26 cellular contexts compared by ENCODE assay signal in genomic region chr11:1682225-1682901, GRCh38. TPM values are rescaled to one million over a fixed set of nuclear protein-coding genes. Genes with fewer than 3 reads are reported as not detected.
A peak's percentile ranks its signal among the peaks of the same experiment; 100 is the strongest.
DNase-seq lines count a peak whose midpoint lies in the region; ATAC-seq and TF ChIP-seq lines count a peak whose summit lies in the region.
"Had no signal": no experiment of that assay in that cellular context is flagged by ENCODE, and none has a peak within 500 bp of the region (broad histone marks: within the 10 kb centered on the region; RNA-seq: fewer than 3 reads in every experiment).

No MANE protein-coding gene starts in this region.

- in situ Hi-C loops in G401 (cut with HindIII; ENCODE audit: low sequenced_read_pairs), result no loop called here

- H3K4me3 ChIP-seq in Peyer's patch, result no peak overlapping the region
- H3K4me3 ChIP-seq in left lung, result no peak overlapping the region
- H3K4me3 ChIP-seq in osteoblast (ENCODE audit: insufficient read depth, low read length), result no peak overlapping the region

- no peak for TF ChIP-seq CTCF in Peyer's patch (IDR thresholded peaks at IDR 0.05)
- TF ChIP-seq CTCF in left lung (IDR thresholded peaks at IDR 0.05), result no peak
- TF ChIP-seq CTCF in osteoblast (IDR thresholded peaks at IDR 0.05; ENCODE audit: extremely low read depth, low read depth, low read length), result no peak

- H4K20me1 ChIP-seq in osteoblast (ENCODE audit: insufficient read depth, low read length), result no peaks in the 10 kb centered on the region

- H3K4me1 ChIP-seq in Peyer's patch (no peaks in the 10 kb centered on the region), left lung (no peaks in the 10 kb centered on the region), osteoblast (ENCODE audit: insufficient read depth, low read length) (no peaks in the 10 kb centered on the region)

- no peak for TF ChIP-seq POLR2A in Peyer's patch (IDR thresholded peaks at IDR 0.05)

- H2AFZ ChIP-seq in osteoblast (ENCODE audit: low read length), result no peak overlapping the region

- H3K36me3 ChIP-seq in Peyer's patch, result no peaks in the 10 kb centered on the region
- H3K36me3 ChIP-seq in left lung, result no peaks in the 10 kb centered on the region
- no peaks in the 10 kb centered on the region for H3K36me3 ChIP-seq in osteoblast (ENCODE audit: insufficient read depth, low read length)

- no peaks in the 10 kb centered on the region for H3K79me2 ChIP-seq in osteoblast (ENCODE audit: insufficient read depth, low read length)

- ATAC-seq in left lung (peak; percentile 42), HG03097 (IDR thresholded peaks at IDR 0.05; ENCODE audit: low FRiP score, unreplicated experiment) (no peak)
- ATAC-seq: activated naive CD4-positive, alpha-beta T cell treated with anti-CD3 and anti-CD28 coated beads, Interleukin-2, amount 50 U/mL, for 72 hours; stimulated activated memory B cell treated with anti-CD40 and anti-IgM and Interleukin-4, amounts not matched to agents 10 μg/mL and 1 μg/mL and 100 μg/mL, for 72 hours had no signal

- intact Hi-C loops in left lung (cut with DNase I), result no loop called here

- H3K27me3 ChIP-seq in Peyer's patch (no peaks in the 10 kb centered on the region), left lung (peaks cover 0 to 30% of the 10 kb centered on the region in 2 donors), osteoblast (ENCODE audit: insufficient read depth, low read length) (peaks cover 2% of the 10 kb centered on the region)

- no peak overlapping the region for H3K4me2 ChIP-seq in osteoblast (ENCODE audit: insufficient read depth, low read length)

- H3K9me3 ChIP-seq in Peyer's patch (no peaks in the 10 kb centered on the region), left lung (no peaks in the 10 kb centered on the region), osteoblast (ENCODE audit: low read depth, low read length) (no peaks in the 10 kb centered on the region)

- no peak overlapping the region for H3K27ac ChIP-seq in Peyer's patch
- H3K27ac ChIP-seq in left lung, result no peak overlapping the region
- no peak overlapping the region for H3K27ac ChIP-seq in osteoblast (ENCODE audit: low read depth, low read length)
- H3K27ac ChIP-seq: C4-2B, HL-60 had no signal

- DNase-seq in DMS153 (lab: John Stamatoyannopoulos, UW), result peak; percentile 50
- peak in 2 of 3 donors; percentile 4 to 38 for DNase-seq in Peyer's patch
- no peak for DNase-seq in left lung
- DNase-seq in osteoblast (ENCODE audit: insufficient read length, low spot score, missing footprints), result peak; percentile 59
- no peak for DNase-seq in G401 (ENCODE audit: low spot score)
- DNase-seq in nucleus accumbens (lab: John Stamatoyannopoulos, UW), result no peak
- DNase-seq in NCI-H1694 (lab: John Stamatoyannopoulos, UW), result no peak
- DNase-seq: Calu3; effector CD8-positive, alpha-beta T cell; Kasumi-1; MV-4-11; NCI-H1694 treated with DMSO at 0.1 percent for 48 hours; NCI-H526; stimulated activated CD4-positive, alpha-beta T cell treated with anti-CD3 and anti-CD28 coated beads, Interleukin-4, amount 100 ng/mL, for 4 hours; substantia nigra; SW 1271; T-helper 9 cell had no signal

RNA-seq across cellular contexts. Expression of gene KRTAP5-6, which starts 14.6 kb away (rescaled TPM):
- not detected for total RNA-seq in Peyer's patch
- not detected for total RNA-seq in left lung
- total RNA-seq in osteoblast, result not detected in 2 replicates
- total RNA-seq in G401 (2014; rRNA removed; shearing (Covaris generic)), result not detected in 2 replicates
- total RNA-seq: activated naive CD4-positive, alpha-beta T cell treated with anti-CD3 and anti-CD28 coated beads, Interleukin-2, amount 50 U/mL, for 72 hours; bronchial epithelial cell; Calu3; fibroblast of villous mesenchyme; kidney epithelial cell; omental fat pad had no signal

RNA-seq across cellular contexts. Expression of gene KRTAP5-5, which starts 52.8 kb away (rescaled TPM):
- total RNA-seq in Peyer's patch, result not detected
- not detected for total RNA-seq in left lung
- total RNA-seq in osteoblast, result not detected in 2 replicates
- total RNA-seq in G401 (2014; rRNA removed; shearing (Covaris generic)), result not detected in 2 replicates
- total RNA-seq: activated naive CD4-positive, alpha-beta T cell treated with anti-CD3 and anti-CD28 coated beads, Interleukin-2, amount 50 U/mL, for 72 hours; bronchial epithelial cell; Calu3; fibroblast of villous mesenchyme; kidney epithelial cell; omental fat pad had no signal

Comparison
In these comparisons a context has a peak if more than half of its experiments do, and no peak if none do; other contexts are left out.
1. DNase-seq: peak in DMS153 (single experiment), Peyer's patch (2 of 3) and osteoblast (single experiment); none in left lung (0 of 2), G401 (single experiment), nucleus accumbens (0 of 56) and NCI-H1694 (single experiment).